2 cellular contexts compared by ENCODE assay signal in genomic region chrX:49880668-49881067, GRCh38.
TF ChIP-seq lines count a peak whose summit lies in the region.

No MANE protein-coding gene starts in this region.

TF ChIP-seq in SK-N-SH, 30 proteins besides CTCF, POLR2A, EP300 and RAD21:
- TF ChIP-seq GABPA (IDR thresholded peaks at IDR 0.05; ENCODE audit: low read depth) (no peak), PBX3 (IDR thresholded peaks at IDR 0.05) (no peak), POLR2AphosphoS5 (IDR thresholded peaks at IDR 0.05; ENCODE audit: low read depth, low read length) (no peak), IRF3 (IDR thresholded peaks at IDR 0.05; ENCODE audit: low read depth, low read length) (no peak), EZH2phosphoT487 (IDR thresholded peaks at IDR 0.05; ENCODE audit: borderline replicate concordance, low read depth) (no peak), RXRA (IDR thresholded peaks at IDR 0.05; ENCODE audit: borderline replicate concordance, low read depth) (no peak), ELF1 (IDR thresholded peaks at IDR 0.05) (no peak), TAF1 (IDR thresholded peaks at IDR 0.05; ENCODE audit: borderline replicate concordance, low read depth, low read length) (no peak), FOXJ3 (CRISPR knock-in tag; IDR thresholded peaks at IDR 0.05) (no peak), MXI1 (IDR thresholded peaks at IDR 0.05; ENCODE audit: low read depth, low read length) (no peak), NRF1 (IDR thresholded peaks at IDR 0.05; ENCODE audit: low read depth, low read length) (no peak), RFX5 (IDR thresholded peaks at IDR 0.05; ENCODE audit: low read length) (no peak), SIN3A (IDR thresholded peaks at IDR 0.05; ENCODE audit: borderline replicate concordance, low read depth, low read length) (no peak)
TF ChIP-seq in SK-N-SH: peak in this region for 0.

TF ChIP-seq in SK-N-SH treated with all-trans-retinoic acid at 6 μM for 48 hours, 23 proteins besides CTCF, POLR2A, EP300 and RAD21:
- TF ChIP-seq RARB (CRISPR knock-in tag; IDR thresholded peaks at IDR 0.05) (no peak), ZNF70 (CRISPR knock-in tag; IDR thresholded peaks at IDR 0.05) (no peak), ZFP30 (CRISPR knock-in tag; IDR thresholded peaks at IDR 0.05) (no peak), ISL1 (CRISPR knock-in tag; IDR thresholded peaks at IDR 0.05) (no peak), ZNF565 (CRISPR knock-in tag; conservative IDR thresholded peaks at IDR 0.05; ENCODE audit: low read depth) (no peak), ZNF8 (CRISPR knock-in tag; IDR thresholded peaks at IDR 0.05) (no peak), POU6F1 (CRISPR knock-in tag; IDR thresholded peaks at IDR 0.05; ENCODE audit: borderline replicate concordance, low read depth) (no peak), ZFP3 (CRISPR knock-in tag; IDR thresholded peaks at IDR 0.05) (no peak), SNAI2 (CRISPR knock-in tag; IDR thresholded peaks at IDR 0.05) (no peak), TOX (CRISPR knock-in tag; IDR thresholded peaks at IDR 0.05; ENCODE audit: borderline replicate concordance) (no peak), CREB5 (CRISPR knock-in tag; IDR thresholded peaks at IDR 0.05; ENCODE audit: low read depth) (no peak), ARNTL (CRISPR knock-in tag; IDR thresholded peaks at IDR 0.05; ENCODE audit: borderline replicate concordance, low read depth) (no peak), CSDC2 (CRISPR knock-in tag; IDR thresholded peaks at IDR 0.05) (no peak), TCF4 (CRISPR knock-in tag; IDR thresholded peaks at IDR 0.05; ENCODE audit: borderline replicate concordance) (no peak), ZC3H10 (CRISPR knock-in tag; IDR thresholded peaks at IDR 0.05) (no peak), OSR1 (CRISPR knock-in tag; IDR thresholded peaks at IDR 0.05) (no peak)
- TF ChIP-seq, protein P1, sequence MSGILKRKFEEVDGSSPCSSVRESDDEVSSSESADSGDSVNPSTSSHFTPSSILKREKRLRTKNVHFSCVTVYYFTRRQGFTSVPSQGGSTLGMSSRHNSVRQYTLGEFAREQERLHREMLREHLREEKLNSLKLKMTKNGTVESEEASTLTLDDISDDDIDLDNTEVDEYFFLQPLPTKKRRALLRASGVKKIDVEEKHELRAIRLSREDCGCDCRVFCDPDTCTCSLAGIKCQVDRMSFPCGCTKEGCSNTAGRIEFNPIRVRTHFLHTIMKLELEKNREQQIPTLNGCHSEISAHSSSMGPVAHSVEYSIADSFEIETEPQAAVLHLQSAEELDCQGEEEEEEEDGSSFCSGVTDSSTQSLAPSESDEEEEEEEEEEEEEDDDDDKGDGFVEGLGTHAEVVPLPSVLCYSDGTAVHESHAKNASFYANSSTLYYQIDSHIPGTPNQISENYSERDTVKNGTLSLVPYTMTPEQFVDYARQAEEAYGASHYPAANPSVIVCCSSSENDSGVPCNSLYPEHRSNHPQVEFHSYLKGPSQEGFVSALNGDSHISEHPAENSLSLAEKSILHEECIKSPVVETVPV (CRISPR knock-in tag; IDR thresholded peaks at IDR 0.05), result no peak
- TF ChIP-seq, protein P2, sequence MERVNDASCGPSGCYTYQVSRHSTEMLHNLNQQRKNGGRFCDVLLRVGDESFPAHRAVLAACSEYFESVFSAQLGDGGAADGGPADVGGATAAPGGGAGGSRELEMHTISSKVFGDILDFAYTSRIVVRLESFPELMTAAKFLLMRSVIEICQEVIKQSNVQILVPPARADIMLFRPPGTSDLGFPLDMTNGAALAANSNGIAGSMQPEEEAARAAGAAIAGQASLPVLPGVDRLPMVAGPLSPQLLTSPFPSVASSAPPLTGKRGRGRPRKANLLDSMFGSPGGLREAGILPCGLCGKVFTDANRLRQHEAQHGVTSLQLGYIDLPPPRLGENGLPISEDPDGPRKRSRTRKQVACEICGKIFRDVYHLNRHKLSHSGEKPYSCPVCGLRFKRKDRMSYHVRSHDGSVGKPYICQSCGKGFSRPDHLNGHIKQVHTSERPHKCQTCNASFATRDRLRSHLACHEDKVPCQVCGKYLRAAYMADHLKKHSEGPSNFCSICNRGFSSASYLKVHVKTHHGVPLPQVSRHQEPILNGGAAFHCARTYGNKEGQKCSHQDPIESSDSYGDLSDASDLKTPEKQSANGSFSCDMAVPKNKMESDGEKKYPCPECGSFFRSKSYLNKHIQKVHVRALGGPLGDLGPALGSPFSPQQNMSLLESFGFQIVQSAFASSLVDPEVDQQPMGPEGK (CRISPR knock-in tag; IDR thresholded peaks at IDR 0.05; ENCODE audit: borderline replicate concordance), result no peak
